Comparison of ENCODE assay signal across 14 cellular contexts in genomic region chr7:41809487-41810257, GRCh38.
DNase-seq lines count a peak whose midpoint lies in the region; ATAC-seq and TF ChIP-seq lines count a peak whose summit lies in the region.
"Had no signal": no experiment of that assay in that cellular context is flagged by ENCODE, and none has a peak within 500 bp of the region (broad histone marks: within the 10 kb centered on the region; RNA-seq: fewer than 3 reads in every experiment).

No MANE protein-coding gene starts in this region.

- H3K9me3 ChIP-seq in trophoblast cell (ENCODE audit: insufficient read depth, low read depth, low read length) (peaks cover 3% of the 10 kb centered on the region), adrenal gland (replicated peaks in 1 of 3) (no peaks in the 10 kb centered on the region)
- H3K9me3 ChIP-seq: MG63 had no signal

- peaks cover 8% of the 10 kb centered on the region for H3K9me3 Mint-ChIP-seq in activated T-helper 2 cell treated with anti-CD3 and anti-CD28 coated beads, Interferon-gamma antibody, Interleukin-2, Interleukin-4, amounts not matched to agents 10 μg/mL and 5 μg/mL and 100 μg/mL, durations not matched to agents 14 hours and 24 hours and 36 hours
- H3K9me3 Mint-ChIP-seq: activated naive CD8-positive, alpha-beta T cell treated with anti-CD3 and anti-CD28 coated beads, Interleukin-2, amount 10 ng/mL, durations not matched to agents 7 days and 5 days had no signal

- TF ChIP-seq POLR2A in adrenal gland (IDR thresholded peaks at IDR 0.05): no peak

- H3K4me1 ChIP-seq in trophoblast cell (ENCODE audit: control insufficient read depth in 1 of 2, insufficient read depth in 2 of 2, low read length in 2 of 2) (no peaks in the 10 kb centered on the region), adrenal gland (replicated peaks in 1 of 2) (no peaks in the 10 kb centered on the region)

- no peak overlapping the region for H3K14ac ChIP-seq in trophoblast cell (ENCODE audit: low read length)

- H3K79me2 ChIP-seq in trophoblast cell (ENCODE audit: control insufficient read depth, insufficient read depth, low read length, poor library complexity): no peaks in the 10 kb centered on the region

- intact Hi-C loops in activated T-helper 2 cell treated with anti-CD3 and anti-CD28 coated beads, Interferon-gamma antibody, Interleukin-2, Interleukin-4, amounts not matched to agents 10 μg/mL and 5 μg/mL and 100 μg/mL, durations not matched to agents 14 hours and 24 hours and 36 hours (cut with micrococcal nuclease): loop anchor here (10.0 kb wide), 1 partner anchor 105 kb away; the partner anchor contains the start of gene INHBA
- intact Hi-C loops in adrenal gland (cut with DNase I): no loop called here

- H3K4ac ChIP-seq in trophoblast cell (ENCODE audit: low read depth, low read length): no peak overlapping the region

- H3K4me1 Mint-ChIP-seq in activated T-helper 2 cell treated with anti-CD3 and anti-CD28 coated beads, Interferon-gamma antibody, Interleukin-2, Interleukin-4, amounts not matched to agents 10 μg/mL and 5 μg/mL and 100 μg/mL, durations not matched to agents 14 hours and 24 hours and 36 hours (ENCODE audit: low read depth): peaks cover 13% of the 10 kb centered on the region

- H2AFZ ChIP-seq in trophoblast cell (ENCODE audit: insufficient read depth, low read length, poor library complexity): no peak overlapping the region

- H3K36me3 Mint-ChIP-seq in activated T-helper 2 cell treated with anti-CD3 and anti-CD28 coated beads, Interferon-gamma antibody, Interleukin-2, Interleukin-4, amounts not matched to agents 10 μg/mL and 5 μg/mL and 100 μg/mL, durations not matched to agents 14 hours and 24 hours and 36 hours (ENCODE audit: low read depth): peaks cover 5% of the 10 kb centered on the region
- H3K36me3 Mint-ChIP-seq: activated naive CD8-positive, alpha-beta T cell treated with anti-CD3 and anti-CD28 coated beads, Interleukin-2, amount 10 ng/mL, durations not matched to agents 7 days and 5 days had no signal

- no peak overlapping the region for H2BK12ac ChIP-seq in trophoblast cell (ENCODE audit: low read length)

- no peak overlapping the region for H3K18ac ChIP-seq in trophoblast cell (ENCODE audit: low read length)

- no peak overlapping the region for H3K4me3 Mint-ChIP-seq in activated T-helper 2 cell treated with anti-CD3 and anti-CD28 coated beads, Interferon-gamma antibody, Interleukin-2, Interleukin-4, amounts not matched to agents 10 μg/mL and 5 μg/mL and 100 μg/mL, durations not matched to agents 14 hours and 24 hours and 36 hours (ENCODE audit: low read depth)
- H3K4me3 Mint-ChIP-seq: activated naive CD8-positive, alpha-beta T cell treated with anti-CD3 and anti-CD28 coated beads, Interleukin-2, amount 10 ng/mL, durations not matched to agents 7 days and 5 days; stimulated activated naive B cell treated with anti-CD40 and anti-IgM and Interleukin-4, amounts not matched to agents 10 μg/mL and 1 μg/mL and 100 μg/mL, for 72 hours had no signal

- no peak overlapping the region for H4K12ac ChIP-seq in trophoblast cell (ENCODE audit: low read depth, low read length)

- DNase-seq in H4 (ENCODE audit: low spot score) (peak; percentile 52), LHCN-M2 (ENCODE audit: low read depth) (peak; percentile 48), kidney tubule cell (ENCODE audit: low spot score) (peak; percentile 76), trophoblast cell (no peak), hypothalamus (lab: John Stamatoyannopoulos, UW) (no peak), adrenal gland (no peak)
- DNase-seq in activated T-helper 2 cell treated with anti-CD3 and anti-CD28 coated beads, Interferon-gamma antibody, Interleukin-2, Interleukin-4, amounts not matched to agents 10 μg/mL and 5 μg/mL and 100 μg/mL, durations not matched to agents 14 hours and 24 hours and 36 hours (ENCODE audit: low spot score): no peak
- DNase-seq: activated naive CD8-positive, alpha-beta T cell treated with anti-CD3 and anti-CD28 coated beads, Interleukin-2, amount 10 ng/mL, durations not matched to agents 7 days and 5 days; DMS53; MG63; small intestine had no signal

- no peaks in the 10 kb centered on the region for H3K27me3 ChIP-seq in trophoblast cell (ENCODE audit: insufficient read depth, low read length)
- H3K27me3 ChIP-seq in adrenal gland: no peaks in the 10 kb centered on the region
- H3K27me3 ChIP-seq: MG63 had no signal

- no peak overlapping the region for H3K4me3 ChIP-seq in trophoblast cell (ENCODE audit: low read depth, low read length)
- no peak overlapping the region for H3K4me3 ChIP-seq in adrenal gland
- H3K4me3 ChIP-seq: MG63 had no signal

- no peak overlapping the region for H2AK5ac ChIP-seq in trophoblast cell (ENCODE audit: low read length)

- ATAC-seq in GM18511 (IDR thresholded peaks at IDR 0.05; ENCODE audit: unreplicated experiment): peak; percentile 36
- ATAC-seq: activated CD4-positive, CD25-positive, alpha-beta regulatory T cell treated with anti-CD3 and anti-CD28 coated beads, Interleukin-2, amount 50 U/mL, for 24 hours had no signal

- WGBS in trophoblast cell (ENCODE audit: extremely low coverage, insufficient coverage, insufficient read length): no CpG with 5 or more reads among the region's 7 CpGs
- 81 to 85% (median 84%) methylated on average over 7 of the region's 7 CpGs for WGBS in adrenal gland, 4 donors

- H3K27ac Mint-ChIP-seq in activated T-helper 2 cell treated with anti-CD3 and anti-CD28 coated beads, Interferon-gamma antibody, Interleukin-2, Interleukin-4, amounts not matched to agents 10 μg/mL and 5 μg/mL and 100 μg/mL, durations not matched to agents 14 hours and 24 hours and 36 hours: no peak overlapping the region
- H3K27ac Mint-ChIP-seq: activated naive CD8-positive, alpha-beta T cell treated with anti-CD3 and anti-CD28 coated beads, Interleukin-2, amount 10 ng/mL, durations not matched to agents 7 days and 5 days; stimulated activated naive B cell treated with anti-CD40 and anti-IgM and Interleukin-4, amounts not matched to agents 10 μg/mL and 1 μg/mL and 100 μg/mL, for 72 hours had no signal

- no peak for TF ChIP-seq CTCF in adrenal gland (IDR thresholded peaks at IDR 0.05)

- peaks cover 7% of the 10 kb centered on the region for H3K27me3 Mint-ChIP-seq in activated T-helper 2 cell treated with anti-CD3 and anti-CD28 coated beads, Interferon-gamma antibody, Interleukin-2, Interleukin-4, amounts not matched to agents 10 μg/mL and 5 μg/mL and 100 μg/mL, durations not matched to agents 14 hours and 24 hours and 36 hours (ENCODE audit: low read depth)

- H3K36me3 ChIP-seq in trophoblast cell (ENCODE audit: control insufficient read depth in 1 of 2, insufficient read depth in 2 of 2, low read length in 2 of 2) (no peaks in the 10 kb centered on the region), adrenal gland (replicated peaks in 1 of 2) (no peaks in the 10 kb centered on the region)
- H3K36me3 ChIP-seq: MG63 had no signal

- no peak overlapping the region for H3K4me2 ChIP-seq in trophoblast cell (ENCODE audit: low read length)

- no peak overlapping the region for H3K9ac ChIP-seq in trophoblast cell (ENCODE audit: low read length)

- H3K27ac ChIP-seq in trophoblast cell (ENCODE audit: low read depth, low read length) (no peak overlapping the region), adrenal gland (no peak overlapping the region)

- no peak overlapping the region for H4K91ac ChIP-seq in trophoblast cell (ENCODE audit: low read depth, low read length)

- no peak overlapping the region for H4K8ac ChIP-seq in trophoblast cell (ENCODE audit: low read depth, low read length)

- H2BK5ac ChIP-seq in trophoblast cell (ENCODE audit: low read depth, low read length, poor library complexity): no peak overlapping the region

- H3K23ac ChIP-seq in trophoblast cell (ENCODE audit: low read length): no peak overlapping the region

- H3K79me1 ChIP-seq in trophoblast cell (ENCODE audit: low read length): no peaks in the 10 kb centered on the region

- no peak overlapping the region for H2BK120ac ChIP-seq in trophoblast cell (ENCODE audit: insufficient read depth, low read length, poor library complexity)

Comparison
In these comparisons a context has a peak if more than half of its experiments do, and no peak if none do; other contexts are left out.
1. DNase-seq: peak in H4 (single experiment), LHCN-M2 (single experiment) and kidney tubule cell (single experiment); none in trophoblast cell (0 of 2), activated T-helper 2 cell treated with anti-CD3 and anti-CD28 coated beads, Interferon-gamma antibody, Interleukin-2, Interleukin-4, amounts not matched to agents 10 μg/mL and 5 μg/mL and 100 μg/mL, durations not matched to agents 14 hours and 24 hours and 36 hours (single experiment), hypothalamus (0 of 51) and adrenal gland (0 of 7).